Comparison of ENCODE assay signal across 8 cellular contexts in the genomic region with DNA sequence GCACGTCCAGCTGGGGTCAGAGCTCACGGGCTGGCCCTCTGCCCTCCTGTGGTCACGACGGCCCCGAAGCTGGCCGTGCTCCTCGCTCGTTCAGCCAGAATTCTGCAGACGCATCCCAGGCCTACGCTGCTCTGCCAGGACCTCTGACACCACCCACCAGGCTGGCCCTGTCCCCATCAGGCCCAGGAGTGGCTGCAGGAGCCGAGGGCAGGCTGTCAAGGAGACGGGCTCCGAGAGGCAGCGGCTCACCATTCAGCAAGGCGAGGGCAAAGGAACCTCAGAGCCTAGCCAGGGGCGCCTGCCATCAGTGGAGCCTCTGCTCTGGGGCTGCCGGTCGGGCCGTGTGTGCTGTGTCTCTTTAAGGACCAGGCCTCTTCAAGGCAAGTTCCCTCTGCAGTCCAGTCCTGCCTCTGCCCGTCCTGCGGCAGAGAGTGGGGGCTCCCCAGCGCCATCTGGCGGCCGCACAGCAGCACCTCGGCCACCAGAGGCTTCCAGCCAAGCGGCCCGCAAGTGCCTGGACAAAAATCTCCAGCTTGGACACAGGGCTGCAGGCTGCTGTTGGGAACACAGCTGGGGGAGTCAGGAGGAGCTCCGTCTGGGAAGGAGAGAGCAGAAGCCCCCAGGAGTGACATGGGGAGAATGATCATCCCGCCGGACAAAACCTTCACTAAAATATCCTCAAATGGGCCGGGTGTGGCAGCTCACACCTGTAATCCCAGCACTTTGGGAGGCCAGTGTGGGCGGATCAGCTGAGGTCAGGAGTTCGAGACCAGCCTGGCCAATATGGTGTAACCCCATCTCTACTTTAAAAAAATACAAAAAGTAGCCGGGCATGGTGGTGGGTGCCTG. TPM values are rescaled to one million over a fixed set of nuclear protein-coding genes. Genes with fewer than 3 reads are reported as not detected.
A peak's percentile ranks its signal among the peaks of the same experiment; 100 is the strongest.
DNase-seq lines count a peak whose midpoint lies in the region; ATAC-seq lines count a peak whose summit lies in the region.

No MANE protein-coding gene starts in this region.

- H3K36me3 Mint-ChIP-seq in activated CD4-positive, alpha-beta T cell treated with anti-CD3 and anti-CD28 coated beads, Interleukin-2, amount 10 ng/mL, durations not matched to agents 24 days and 14 days (ENCODE audit: low read depth), result no peaks in the 10 kb centered on the region

- ATAC-seq in left lobe of liver, result peak; percentile 95
- no peak for ATAC-seq in GM19023 (IDR thresholded peaks at IDR 0.05; ENCODE audit: unreplicated experiment)

- peak; percentile 32 for DNase-seq in NK-92 treated with Interleukin-12 subunit alpha and Interleukin-12 subunit beta, amount 100 ng/mL, for 24 hours (lab: John Stamatoyannopoulos, UW)
- no peak for DNase-seq in NK-92 (lab: John Stamatoyannopoulos, UW; ENCODE audit: unreplicated experiment)
- DNase-seq in NCI-H446 treated with DMSO at 0.1 percent for 48 hours (lab: John Stamatoyannopoulos, UW), result peak; percentile 39
- peak; percentile 93 for DNase-seq in activated CD4-positive, alpha-beta T cell treated with anti-CD3 and anti-CD28 coated beads, Interleukin-2, amount 10 ng/mL, durations not matched to agents 24 days and 14 days
- peak; percentile 72 for DNase-seq in dedifferentiated amniotic fluid mesenchymal stem cell (ENCODE audit: extremely low spot score)
- DNase-seq in left lobe of liver (ENCODE audit: low spot score), result peak; percentile 86
- DNase-seq in stimulated activated CD4-positive, alpha-beta T cell treated with anti-CD3 and anti-CD28 coated beads, Interleukin-2, amount 100 ng/mL, for 48 hours, result peak; percentile 61 to 82

- H3K9me3 Mint-ChIP-seq in activated CD4-positive, alpha-beta T cell treated with anti-CD3 and anti-CD28 coated beads, Interleukin-2, amount 10 ng/mL, durations not matched to agents 24 days and 14 days, result no peaks in the 10 kb centered on the region

- peaks cover 9% of the 10 kb centered on the region for H3K27me3 Mint-ChIP-seq in activated CD4-positive, alpha-beta T cell treated with anti-CD3 and anti-CD28 coated beads, Interleukin-2, amount 10 ng/mL, durations not matched to agents 24 days and 14 days

- no peak overlapping the region for H3K4me3 Mint-ChIP-seq in activated CD4-positive, alpha-beta T cell treated with anti-CD3 and anti-CD28 coated beads, Interleukin-2, amount 10 ng/mL, durations not matched to agents 24 days and 14 days

- H3K4me1 Mint-ChIP-seq in activated CD4-positive, alpha-beta T cell treated with anti-CD3 and anti-CD28 coated beads, Interleukin-2, amount 10 ng/mL, durations not matched to agents 24 days and 14 days, result peaks cover 5% of the 10 kb centered on the region

- intact Hi-C loops in activated CD4-positive, alpha-beta T cell treated with anti-CD3 and anti-CD28 coated beads, Interleukin-2, amount 10 ng/mL, durations not matched to agents 24 days and 14 days (cut with micrococcal nuclease), result loop anchor here (1.0 to 10.0 kb wide), 2 partner anchors 64 to 132 kb away; no protein-coding TSS in a partner anchor

- H3K27ac Mint-ChIP-seq in activated CD4-positive, alpha-beta T cell treated with anti-CD3 and anti-CD28 coated beads, Interleukin-2, amount 10 ng/mL, durations not matched to agents 24 days and 14 days, result no peak overlapping the region

RNA-seq across cellular contexts. Expression of a gene that starts 7.4 kb away (rescaled TPM):
- 58.9 and 66.4 TPM in 2 replicates for total RNA-seq in activated CD4-positive, alpha-beta T cell treated with anti-CD3 and anti-CD28 coated beads, Interleukin-2, amount 10 ng/mL, durations not matched to agents 24 days and 14 days
- 13.4 TPM for total RNA-seq in left lobe of liver
